In genomic region chr9:134641173-134641985, GRCh38 we compare ENCODE assay signal across 8 cellular contexts. TPM values are rescaled to one million over a fixed set of nuclear protein-coding genes. Genes with fewer than 3 reads are reported as not detected.
DNase-seq lines count a peak whose midpoint lies in the region; ATAC-seq, FAIRE-seq and TF ChIP-seq lines count a peak whose summit lies in the region.

TSS of gene COL5A1 (plus strand) at chr9:134641803. CDS start at chr9:134642188, 385 bp downstream.

- TF ChIP-seq POLR2A in A549 (IDR thresholded peaks at IDR 0.05; ENCODE audit: low read length): peak; percentile 72

- TF ChIP-seq CTCF in A549 (IDR thresholded peaks at IDR 0.05) (no peak), liver (IDR thresholded peaks at IDR 0.05; ENCODE audit: low read depth, low read length, missing input control) (no peak)

- H3K4me3 ChIP-seq in A549: peak within 1 kb of the TSS; percentile 73
- peak within 1 kb of the TSS in 2 of 3 donors; percentile 24 to 47 for H3K4me3 ChIP-seq in liver (ENCODE audit: low read depth in 1 of 3, low read length in 3 of 3)

- H3K9ac ChIP-seq in liver (ENCODE audit: low read depth in 1 of 2, low read length in 2 of 2): no peak within 1 kb of the TSS

- POLR2A ChIA-PET in A549 (lab: Yijun Ruan, JAX): interaction anchor here (0.8 to 1.4 kb wide), 3 partner anchors 17 to 138 kb away, joined by 4 to 8 read pairs (median 6); no protein-coding TSS in a partner anchor

- ATAC-seq in A549 (peak; percentile 74 to 90), HG03354 (IDR thresholded peaks at IDR 0.05; ENCODE audit: poor library complexity, severe bottlenecking, unreplicated experiment) (no peak)

- peak within 1 kb of the TSS; percentile 94 for H3K4me2 ChIP-seq in A549

- H3K36me3 ChIP-seq in liver (ENCODE audit: control insufficient read depth in 4 of 4, insufficient read depth in 3 of 4, low read depth in 1 of 4, low read length in 3 of 4): no peaks in the 10 kb centered on the region

- no peak for FAIRE-seq in A549 (lab: Jason Lieb, UNC)

- H3K27ac ChIP-seq in A549 (peak within 1 kb of the TSS; percentile 78 to 93), liver (ENCODE audit: low read depth in 1 of 2, low read length in 2 of 2) (peak within 1 kb of the TSS; percentile 76)

- WGBS in A549 (ENCODE audit: missing lambda C conversion rate): 8% methylated on average over 40 of the region's 72 CpGs
- 2% methylated on average over 72 of the region's 72 CpGs for WGBS in liver

- H3K4me1 ChIP-seq in A549 (peaks cover 55% of the 10 kb centered on the region), liver (ENCODE audit: control insufficient read depth in 4 of 4, insufficient read depth in 4 of 4, low read length in 3 of 4) (peaks cover 3 to 9% (median 8%) of the 10 kb centered on the region in 4 donors)

- peaks cover 0 to 4% (median 0%) of the 10 kb centered on the region in 4 donors for H3K27me3 ChIP-seq in liver (ENCODE audit: control insufficient read depth in 4 of 4, insufficient read depth in 4 of 4, low read length in 3 of 4)

- no peaks in the 10 kb centered on the region for H3K9me3 ChIP-seq in A549
- no peaks in the 10 kb centered on the region for H3K9me3 ChIP-seq in liver (ENCODE audit: control insufficient read depth in 4 of 4, low read length in 3 of 4)

- CTCF ChIA-PET in A549 (lab: Yijun Ruan, JAX): interaction anchor here (0.8 to 5.2 kb wide), 5 partner anchors 10 to 192 kb away, joined by 3 to 52 read pairs (median 4); no protein-coding TSS in a partner anchor

- DNase-seq in A549 (ENCODE audit: low read depth in 1 of 2, low spot score in 1 of 2) (peak; percentile 84), HT1080 (ENCODE audit: low read depth) (peak; percentile 89), ecto neural progenitor cell (ENCODE audit: low spot score) (peak; percentile 94), NCI-H2029 (lab: John Stamatoyannopoulos, UW) (no peak)
- DNase-seq in activated CD4-positive, alpha-beta T cell treated with anti-CD3 and anti-CD28 coated beads for 1 hour: peak; percentile 31
- DNase-seq in stimulated activated CD4-positive, alpha-beta T cell treated with anti-CD3 and anti-CD28 coated beads, Interleukin-1b, Interleukin-23, amount 100 ng/mL, for 48 hours: peak; percentile 11

- no peak for TF ChIP-seq EP300 in A549 (IDR thresholded peaks at IDR 0.05)

- TF ChIP-seq RAD21 in A549 (conservative IDR thresholded peaks at IDR 0.05 in 1 of 2, IDR thresholded peaks at IDR 0.05 in 1 of 2) (0 out of 5 replicates have a peak, but pooled peaks of 1 of the 2 experiments have one; percentile 10), liver (IDR thresholded peaks at IDR 0.05) (no peak)

TF ChIP-seq in A549, 52 proteins besides CTCF, POLR2A, EP300 and RAD21 (continues in another document):
- TF ChIP-seq SMC3 (IDR thresholded peaks at IDR 0.05) (peak; percentile 7; the same call in 1 of the 3 replicates), E2F6 (IDR thresholded peaks at IDR 0.05; ENCODE audit: borderline replicate concordance, low read depth) (peak; percentile 68), FOSB (CRISPR knock-in tag; IDR thresholded peaks at IDR 0.05) (no peak), HEYL (CRISPR knock-in tag; IDR thresholded peaks at IDR 0.05) (no peak), HOXB5 (CRISPR knock-in tag; IDR thresholded peaks at IDR 0.05) (no peak), PBX3 (IDR thresholded peaks at IDR 0.05) (peak; percentile 77; the same call in 1 of the 2 replicates), CEBPB (IDR thresholded peaks at IDR 0.05) (no peak), CHD2 (IDR thresholded peaks at IDR 0.05; ENCODE audit: low read length, partially characterized antibody) (no peak), ATOH8 (CRISPR knock-in tag; IDR thresholded peaks at IDR 0.05; ENCODE audit: low read depth) (no peak), JUNB (IDR thresholded peaks at IDR 0.05) (no peak), MAX (IDR thresholded peaks at IDR 0.05) (peak; percentile 35; the same call in 1 of the 2 replicates), GATA3 (IDR thresholded peaks at IDR 0.05; ENCODE audit: borderline replicate concordance) (no peak), JUN (IDR thresholded peaks at IDR 0.05) (peak in 1 of 2 experiments; percentile 49; a peak in 1 of 5 replicates)

TF ChIP-seq in liver, 16 proteins besides CTCF, POLR2A, EP300 and RAD21:
- TF ChIP-seq EGR1 (IDR thresholded peaks at IDR 0.05; ENCODE audit: low read depth in 2 of 2): no peak
- TF ChIP-seq TAF1 (conservative IDR thresholded peaks at IDR 0.05): no peak
- TF ChIP-seq GABPA (IDR thresholded peaks at IDR 0.05 in 1 of 2, conservative IDR thresholded peaks at IDR 0.05 in 1 of 2): no peak
- no peak for TF ChIP-seq YY1 (IDR thresholded peaks at IDR 0.05)
- no peak for TF ChIP-seq RXRA (IDR thresholded peaks at IDR 0.05)
- no peak for TF ChIP-seq FOXA2 (IDR thresholded peaks at IDR 0.05)
- no peak for TF ChIP-seq MAX (IDR thresholded peaks at IDR 0.05)
- no peak for TF ChIP-seq JUND (IDR thresholded peaks at IDR 0.05)
- TF ChIP-seq ZBTB33 (IDR thresholded peaks at IDR 0.05): no peak
- no peak for TF ChIP-seq ATF3 (IDR thresholded peaks at IDR 0.05)
- no peak for TF ChIP-seq NR2F2 (IDR thresholded peaks at IDR 0.05)
- no peak for TF ChIP-seq REST (IDR thresholded peaks at IDR 0.05)
- TF ChIP-seq SP1 (IDR thresholded peaks at IDR 0.05): no peak
- TF ChIP-seq HNF4G (IDR thresholded peaks at IDR 0.05): no peak
- no peak for TF ChIP-seq HNF4A (conservative IDR thresholded peaks at IDR 0.05)
- no peak for TF ChIP-seq FOXA1 (IDR thresholded peaks at IDR 0.05)
TF ChIP-seq in liver: peak in this region for 0.

RNA-seq across cellular contexts. Expression of gene COL5A1, which starts in this region (rescaled TPM):
- 15.2 and 16.1 TPM in 2 replicates for polyA plus RNA-seq in A549 (2011; rRNA removed)
- polyA plus RNA-seq in A549 (2012; cell fraction: cytosol; rRNA removed): 19.4 and 22.8 TPM in 2 replicates
- polyA plus RNA-seq in A549 (2012; cell fraction: nucleus; rRNA removed): 109 and 117 TPM in 2 replicates
- 50.7 to 72.3 TPM (median 67.5 TPM) in 3 replicates for polyA plus RNA-seq in A549 (2017; fragmentation: RNase III; extraction: RNeasy Plus Mini Kit Qiagen cat#74134 plus additional on column Dnase treatment)
- polyA minus RNA-seq in A549 (2011; rRNA and poly(A)+ RNA removed): 18.7 and 27.1 TPM in 2 replicates
- 5.4 and 6.5 TPM in 2 replicates for total RNA-seq in HT1080 (2014; rRNA removed; shearing (Covaris generic))
- 6.7 and 9.0 TPM in 2 replicates for polyA plus RNA-seq in HT1080 (2015; cell fraction: cytosol; rRNA removed)
- 70.0 and 77.9 TPM in 2 replicates for polyA plus RNA-seq in HT1080 (2015; cell fraction: nucleus; rRNA removed)
- total RNA-seq in liver: 10 to 100 TPM; 12.3 to 15.6 TPM
- 10 to 100 TPM in 1 of 2 donors, under 1 TPM in 1; 0.67 to 10.2 TPM for polyA plus RNA-seq in liver
